19 cellular contexts compared by ENCODE assay signal in genomic region chr17:8485491-8485890, GRCh38. TPM values are rescaled to one million over a fixed set of nuclear protein-coding genes. Genes with fewer than 3 reads are reported as not detected.
DNase-seq lines count a peak whose midpoint lies in the region; ATAC-seq, FAIRE-seq and TF ChIP-seq lines count a peak whose summit lies in the region.
"Had no signal": no experiment of that assay in that cellular context is flagged by ENCODE, and none has a peak within 500 bp of the region (broad histone marks: within the 10 kb centered on the region; RNA-seq: fewer than 3 reads in every experiment).

No MANE protein-coding gene starts in this region.

- H3K27ac Mint-ChIP-seq in astrocyte (ENCODE audit: unreplicated experiment) = no peak overlapping the region
- H3K27ac Mint-ChIP-seq: CD4-positive, alpha-beta T cell had no signal

- no peak for TF ChIP-seq RAD21 in HCT116 (IDR thresholded peaks at IDR 0.05; ENCODE audit: low read depth)

- FAIRE-seq in GM18507 (lab: Jason Lieb, UNC) (peak; percentile 24), astrocyte (lab: Jason Lieb, UNC) (peak; percentile 5)
- FAIRE-seq: D721Med, GM12892, K562 had no signal

- H3K36me3 ChIP-seq in HCT116 (ENCODE audit: control insufficient read depth in 1 of 2, insufficient read depth in 2 of 2, low read length in 2 of 2) = peaks cover 21 to 34% of the 10 kb centered on the region in 2 experiments
- H3K36me3 ChIP-seq in astrocyte (ENCODE audit: insufficient read depth, low read length) = peaks cover 68% of the 10 kb centered on the region
- H3K36me3 ChIP-seq in PC-9 (ENCODE audit: low read depth) = no peaks in the 10 kb centered on the region

- no peaks in the 10 kb centered on the region for H3K4me1 ChIP-seq in HCT116 (ENCODE audit: control insufficient read depth in 1 of 2, insufficient read depth in 2 of 2, low read length in 2 of 2)
- peaks cover 9% of the 10 kb centered on the region for H3K4me1 ChIP-seq in astrocyte (ENCODE audit: insufficient read depth, low read length)
- no peaks in the 10 kb centered on the region for H3K4me1 ChIP-seq in PC-9 (replicated peaks; ENCODE audit: insufficient read depth)
- H3K4me1 ChIP-seq: Caco-2 had no signal

- intact Hi-C loops in HCT116 (cut with micrococcal nuclease) = no loop called here
- intact Hi-C loops in PC-9 (cut with micrococcal nuclease; ENCODE audit: unreplicated experiment) = no loop called here

- no peaks in the 10 kb centered on the region for H3K9me2 ChIP-seq in HCT116 (ENCODE audit: insufficient read depth)
- no peaks in the 10 kb centered on the region for H3K9me2 ChIP-seq in PC-9 (ENCODE audit: insufficient read depth)

- H2AFZ ChIP-seq in HCT116 (ENCODE audit: low read depth, low read length, poor library complexity, severe bottlenecking) = no peak overlapping the region
- H2AFZ ChIP-seq in astrocyte (ENCODE audit: low read depth, low read length) = no peak overlapping the region
- H2AFZ ChIP-seq in PC-9 = no peak overlapping the region

- TF ChIP-seq CTCF in HCT116 (IDR thresholded peaks at IDR 0.05 in 2 of 3, conservative IDR thresholded peaks at IDR 0.05 in 1 of 3; ENCODE audit: borderline replicate concordance in 1 of 3, insufficient read depth in 1 of 3, low read depth in 2 of 3, low read length in 2 of 3) (no peak), astrocyte (IDR thresholded peaks at IDR 0.05; ENCODE audit: insufficient read depth, low read depth, low read length) (no peak), PC-9 (conservative IDR thresholded peaks at IDR 0.05) (no peak)

- H3K27ac ChIP-seq in HCT116 (ENCODE audit: low read depth, low read length) (no peak overlapping the region), astrocyte (ENCODE audit: low read depth, low read length) (no peak overlapping the region), PC-9 (no peak overlapping the region)
- H3K27ac ChIP-seq: C4-2B, HL-60 had no signal

- H3K4me2 ChIP-seq in HCT116 (ENCODE audit: low read length) (no peak overlapping the region), astrocyte (ENCODE audit: low read length) (no peak overlapping the region), PC-9 (no peak overlapping the region)

- peaks cover 34% of the 10 kb centered on the region for H3K4me1 Mint-ChIP-seq in astrocyte (ENCODE audit: low read depth, unreplicated experiment)
- H3K4me1 Mint-ChIP-seq: H9 had no signal

- H3K9me3 ChIP-seq in HCT116 (ENCODE audit: control insufficient read depth in 1 of 2, insufficient read depth in 1 of 2, low read depth in 1 of 2, low read length in 2 of 2) (peaks cover 5 to 10% of the 10 kb centered on the region in 2 experiments; a peak in 2 of 4 replicates), astrocyte (ENCODE audit: insufficient read depth, low read depth, low read length) (no peaks in the 10 kb centered on the region), PC-9 (ENCODE audit: insufficient read depth, low read depth) (0 out of 2 replicates have a peak, but pooled peaks cover 7% of the 10 kb centered on the region)
- H3K9me3 ChIP-seq: Caco-2 had no signal

- H3K4me3 ChIP-seq in HCT116 (replicated peaks in 1 of 2; ENCODE audit: low read depth in 1 of 2, low read length in 2 of 2) (no peak overlapping the region), astrocyte (ENCODE audit: insufficient read depth, low read depth, low read length) (no peak overlapping the region), PC-9 (no peak overlapping the region)
- H3K4me3 ChIP-seq: K562 had no signal

- no peaks in the 10 kb centered on the region for H3K79me2 ChIP-seq in HCT116 (ENCODE audit: insufficient read depth, low read length)
- peaks cover 3% of the 10 kb centered on the region for H3K79me2 ChIP-seq in astrocyte (ENCODE audit: insufficient read depth, low read length)
- H3K79me2 ChIP-seq in PC-9 (ENCODE audit: low read depth) = no peaks in the 10 kb centered on the region

- H3F3A ChIP-seq in PC-9 (ENCODE audit: insufficient read depth, low read depth) = no peaks in the 10 kb centered on the region

- RAD21 ChIA-PET in HCT116 (lab: Charles Lee; ENCODE audit: low non-redundant PET in 1 of 2, low total read pairs in 2 of 2, uncharacterized antibody in 2 of 2, unreplicated experiment in 2 of 2) = interaction anchor here in 1 of 2 experiments (0.5 kb wide), 1 partner anchor 150 kb away, joined by 9 read pairs; no protein-coding TSS in a partner anchor

- peaks cover 7% of the 10 kb centered on the region for H3K9me3 Mint-ChIP-seq in astrocyte (ENCODE audit: unreplicated experiment)

- no peaks in the 10 kb centered on the region for H3K27me3 Mint-ChIP-seq in astrocyte (ENCODE audit: low read depth, unreplicated experiment)
- H3K27me3 Mint-ChIP-seq: CD4-positive, alpha-beta T cell had no signal

- ATAC-seq in HCT116 (no peak), HG03439 (IDR thresholded peaks at IDR 0.05; ENCODE audit: unreplicated experiment) (no peak)
- ATAC-seq: K562 had no signal

- H3K9ac ChIP-seq in HCT116 (ENCODE audit: low read length) (no peak overlapping the region), astrocyte (ENCODE audit: low read length) (no peak overlapping the region)

- BruUV-seq in HCT116 (replicated peaks; lab: Mats Ljungman, UMichigan) = TSS peak; percentile 25
- no TSS peak for BruUV-seq in PC-9 (replicated peaks; lab: Mats Ljungman, UMichigan)

- peaks cover 54% of the 10 kb centered on the region for H3K36me3 Mint-ChIP-seq in astrocyte (ENCODE audit: low read depth, unreplicated experiment)

- CTCF ChIA-PET in HCT116 (lab: Charles Lee) = no interaction called here
- CTCF ChIA-PET in HEK293T (lab: Yijun Ruan, JAX) = interaction anchor here (0.6 to 1.2 kb wide), 2 partner anchors 300 to 302 kb away, joined by 4 read pairs; no protein-coding TSS in a partner anchor
- CTCF ChIA-PET in PC-9 (lab: Charles Lee) = no interaction called here

- H4K20me1 ChIP-seq in HCT116 (ENCODE audit: insufficient read depth) = no peaks in the 10 kb centered on the region
- peaks cover 37% of the 10 kb centered on the region for H4K20me1 ChIP-seq in astrocyte (ENCODE audit: insufficient read depth, low read length)
- no peaks in the 10 kb centered on the region for H4K20me1 ChIP-seq in PC-9 (ENCODE audit: insufficient read depth)

- no peak overlapping the region for H3K4me3 Mint-ChIP-seq in astrocyte (ENCODE audit: unreplicated experiment)
- H3K4me3 Mint-ChIP-seq: CD4-positive, alpha-beta T cell; H9 had no signal

- POLR2A ChIA-PET in HCT116 (lab: Charles Lee) (no interaction called here), HEK293T (lab: Yijun Ruan, JAX) (interaction anchor here (0.8 kb wide), 1 partner anchor 102 kb away, joined by 3 read pairs; no protein-coding TSS in a partner anchor), PC-9 (lab: Charles Lee; ENCODE audit: unreplicated experiment) (no interaction called here)

- DNase-seq in GM18507 (ENCODE audit: extremely low spot score, insufficient read length, low read depth) (no peak), HCT116 (ENCODE audit: low read depth, low spot score) (no peak), astrocyte (ENCODE audit: low read depth) (no peak), myocyte (ENCODE audit: low read depth) (peak; percentile 76), NCI-H748 treated with DMSO at 0.1 percent for 48 hours (lab: John Stamatoyannopoulos, UW) (no peak), HEK293T (ENCODE audit: extremely low spot score) (no peak), PC-9 (no peak)
- DNase-seq: AML-193; Caco-2; CD4-positive, alpha-beta T cell; GOT3; H9; IMR-90 had no signal

- TF ChIP-seq POLR2A in HCT116 (IDR thresholded peaks at IDR 0.05; ENCODE audit: borderline replicate concordance, extremely low read depth, insufficient read depth, insufficient read length) = no peak

- no peaks in the 10 kb centered on the region for H3K27me3 ChIP-seq in HCT116 (ENCODE audit: insufficient read depth, low read length)
- no peaks in the 10 kb centered on the region for H3K27me3 ChIP-seq in astrocyte (ENCODE audit: insufficient read depth, low read length)
- H3K27me3 ChIP-seq in PC-9 (ENCODE audit: insufficient read depth, low read depth) = no peaks in the 10 kb centered on the region

TF ChIP-seq in HCT116, 20 proteins besides CTCF, POLR2A, EP300 and RAD21 (continues in another document):
- TF ChIP-seq SRF (IDR thresholded peaks at IDR 0.05; ENCODE audit: low read depth) (no peak), ZBTB33 (IDR thresholded peaks at IDR 0.05; ENCODE audit: extremely low read depth, insufficient replicate concordance, low read length) (no peak), ZFX (IDR thresholded peaks at IDR 0.05) (no peak)

TF ChIP-seq in HEK293T, 16 proteins besides CTCF, POLR2A, EP300 and RAD21:
- TF ChIP-seq FOXM1 (IDR thresholded peaks at IDR 0.05; ENCODE audit: borderline replicate concordance) (no peak), SP1 (IDR thresholded peaks at IDR 0.05) (no peak), ARNT (IDR thresholded peaks at IDR 0.05) (no peak), HDGF (IDR thresholded peaks at IDR 0.05; ENCODE audit: borderline replicate concordance) (no peak), PKNOX1 (IDR thresholded peaks at IDR 0.05) (no peak), ELF4 (IDR thresholded peaks at IDR 0.05) (no peak), ZNF384 (IDR thresholded peaks at IDR 0.05) (no peak), FOXK2 (IDR thresholded peaks at IDR 0.05) (no peak), L3MBTL2 (conservative IDR thresholded peaks at IDR 0.05) (no peak), TARDBP (IDR thresholded peaks at IDR 0.05) (no peak), LEF1 (IDR thresholded peaks at IDR 0.05; ENCODE audit: borderline replicate concordance) (no peak), NFRKB (IDR thresholded peaks at IDR 0.05) (no peak), BHLHE40 (IDR thresholded peaks at IDR 0.05; ENCODE audit: borderline replicate concordance) (no peak), SUZ12 (IDR thresholded peaks at IDR 0.05) (no peak), FOXA1 (IDR thresholded peaks at IDR 0.05) (no peak), CTBP1 (IDR thresholded peaks at IDR 0.05; ENCODE audit: borderline replicate concordance) (no peak)

RNA-seq across cellular contexts. Expression of gene NDEL1, which starts 49.8 kb away (rescaled TPM):
- total RNA-seq in HCT116 (2021; ENCODE audit: unreplicated experiment) (39.2 TPM), astrocyte (102 and 110 TPM in 2 replicates), myocyte (71.1 and 74.7 TPM in 2 replicates), PC-9 (2021) (60.8 and 78.4 TPM in 2 replicates)
- polyA plus RNA-seq in HCT116 (2012) = 28.8 and 29.8 TPM in 2 replicates
- polyA plus RNA-seq in myocyte (2012) = 58.5 TPM
